Comparison of ENCODE assay signal across 7 cellular contexts in the genomic region with DNA sequence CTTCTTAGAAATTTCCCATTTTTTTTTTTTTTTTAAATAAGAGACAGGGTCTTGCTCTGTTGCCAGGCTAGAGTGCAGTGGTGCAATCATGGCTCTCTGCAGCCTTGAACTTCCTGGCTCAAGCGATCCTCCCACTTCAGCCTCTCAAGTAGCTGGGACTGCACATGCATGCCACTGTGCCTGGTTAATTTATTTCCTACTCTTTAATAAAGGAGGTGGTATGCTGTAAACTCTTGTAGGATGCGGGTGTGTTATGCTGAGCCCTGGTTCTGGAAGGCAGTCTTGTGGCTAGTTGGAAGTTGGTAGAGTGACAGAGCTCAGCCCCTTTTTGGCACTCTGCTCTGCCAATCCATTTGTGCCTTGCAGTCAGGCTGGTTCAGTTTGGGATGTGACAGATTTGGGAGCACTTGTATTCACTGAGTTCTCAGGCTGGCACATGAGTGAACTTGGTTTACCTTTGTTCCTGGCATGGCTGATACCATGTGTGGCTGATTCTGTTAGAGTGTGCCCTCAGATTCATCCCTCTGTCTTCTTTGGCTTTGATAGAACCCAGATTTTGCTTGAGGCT. TPM values are rescaled to one million over a fixed set of nuclear protein-coding genes. Genes with fewer than 3 reads are reported as not detected.
DNase-seq lines count a peak whose midpoint lies in the region; ATAC-seq and TF ChIP-seq lines count a peak whose summit lies in the region.
"Not testable (repeated sequence)": the region's sequence is repeated elsewhere in the genome, so short reads cannot be mapped to it uniquely, and the experiment has no call there.

No MANE protein-coding gene starts in this region.

- not testable (repeated sequence) for H3K79me1 ChIP-seq in IMR-90 (ENCODE audit: low read depth in 1 of 2, low read length in 2 of 2)

- peak overlapping the region; percentile 89; the same call in 1 of the 2 replicates for H4K5ac ChIP-seq in IMR-90 (ENCODE audit: low read depth, low read length)

- intact Hi-C loops in IMR-90 (cut with micrococcal nuclease); OCI-LY7 (cut with micrococcal nuclease; ENCODE audit: unreplicated experiment); Right ventricle myocardium inferior (cut with DNase I): not testable (repeated sequence)

- peak overlapping the region; percentile 58; the same call in 1 of the 2 replicates for H2AK5ac ChIP-seq in IMR-90 (ENCODE audit: low read depth, low read length)

- H3K4me2 ChIP-seq in IMR-90 (ENCODE audit: low read depth, low read length), result not testable (repeated sequence)
- 0 out of 2 replicates have a peak overlapping the region, but pooled peaks have one; percentile 32 for H3K4me2 ChIP-seq in OCI-LY7 (ENCODE audit: low read length)

- BruUV-seq in IMR-90 (replicated peaks; lab: Mats Ljungman, UMichigan); OCI-LY7 (replicated peaks; lab: Mats Ljungman, UMichigan): not testable (repeated sequence)

- not testable (repeated sequence) for TF ChIP-seq RAD21 in IMR-90 (IDR thresholded peaks at IDR 0.05; ENCODE audit: low read length)

- not testable (repeated sequence) for H3K4me1 Mint-ChIP-seq in mesothelial cell of epicardium
- H3K4me1 Mint-ChIP-seq in stimulated activated naive B cell treated with anti-CD40 and anti-IgM and Interleukin-4, amounts not matched to agents 10 μg/mL and 1 μg/mL and 100 μg/mL, for 72 hours, result peaks cover 20 to 51% of the 10 kb centered on the region in 2 donors

- WGBS in IMR-90 (ENCODE audit: extremely low coverage in 2 of 2, insufficient read length in 1 of 2), 2 experiments, result no CpG with 5 or more reads among the region's 2 CpGs

- DNase-seq in IMR-90; OCI-LY7 (ENCODE audit: low spot score); Right ventricle myocardium inferior (ENCODE audit: missing footprints); mesothelial cell of epicardium (ENCODE audit: low spot score in 2 of 2, unreplicated experiment in 2 of 2); stimulated activated naive B cell treated with anti-CD40 and anti-IgM and Interleukin-4, amounts not matched to agents 10 μg/mL and 1 μg/mL and 100 μg/mL, for 72 hours: not testable (repeated sequence)
- peak; percentile 10 to 68 for DNase-seq in cerebellar nuclear complex (lab: John Stamatoyannopoulos, UW)
- DNase-seq in right atrium auricular region (ENCODE audit: low spot score), result peak; percentile 61

- not testable (repeated sequence) for H2AK9ac ChIP-seq in IMR-90 (replicated peaks; ENCODE audit: low read depth, low read length, poor library complexity)

- H3K9me3 Mint-ChIP-seq in mesothelial cell of epicardium; stimulated activated naive B cell treated with anti-CD40 and anti-IgM and Interleukin-4, amounts not matched to agents 10 μg/mL and 1 μg/mL and 100 μg/mL, for 72 hours: not testable (repeated sequence)

- not testable (repeated sequence) for H3K9me3 ChIP-seq in IMR-90 (ENCODE audit: control insufficient read depth, insufficient read depth, low read length); OCI-LY7 (ENCODE audit: low read length); right atrium auricular region

- H3K27ac ChIP-seq in IMR-90 (ENCODE audit: insufficient read depth, low read length) (peak overlapping the region; percentile 14; the same call in 1 of the 2 replicates), OCI-LY7 (ENCODE audit: low read depth, low read length, poor library complexity, severe bottlenecking) (peak overlapping the region; percentile 87)
- H3K27ac ChIP-seq in right atrium auricular region, result not testable (repeated sequence)

- H3K27ac Mint-ChIP-seq in mesothelial cell of epicardium, result peak overlapping the region; percentile 59
- peak overlapping the region; percentile 73 for H3K27ac Mint-ChIP-seq in stimulated activated naive B cell treated with anti-CD40 and anti-IgM and Interleukin-4, amounts not matched to agents 10 μg/mL and 1 μg/mL and 100 μg/mL, for 72 hours

- H3K9me1 ChIP-seq in IMR-90 (ENCODE audit: insufficient read depth, low read length), result not testable (repeated sequence)

- not testable (repeated sequence) for H3K4me3 Mint-ChIP-seq in mesothelial cell of epicardium; stimulated activated naive B cell treated with anti-CD40 and anti-IgM and Interleukin-4, amounts not matched to agents 10 μg/mL and 1 μg/mL and 100 μg/mL, for 72 hours

- not testable (repeated sequence) for H3K27me3 Mint-ChIP-seq in mesothelial cell of epicardium (ENCODE audit: low read depth); stimulated activated naive B cell treated with anti-CD40 and anti-IgM and Interleukin-4, amounts not matched to agents 10 μg/mL and 1 μg/mL and 100 μg/mL, for 72 hours

- H3K9me2 ChIP-seq in OCI-LY7 (ENCODE audit: insufficient read depth, low read length), result not testable (repeated sequence)

- peak overlapping the region; percentile 75; the same call in 1 of the 2 replicates for H3K4ac ChIP-seq in IMR-90 (ENCODE audit: low read depth, low read length)

- peak overlapping the region; percentile 84 for H3K18ac ChIP-seq in IMR-90 (ENCODE audit: low read depth, low read length)

- TF ChIP-seq POLR2A in IMR-90 (IDR thresholded peaks at IDR 0.05; ENCODE audit: low read depth, low read length), result not testable (repeated sequence)

- not testable (repeated sequence) for H3K4me3 ChIP-seq in IMR-90 (ENCODE audit: insufficient read depth, low read depth, low read length); OCI-LY7 (ENCODE audit: low read depth, low read length, poor library complexity, severe bottlenecking); right atrium auricular region

- H2BK20ac ChIP-seq in IMR-90 (ENCODE audit: low read depth, low read length), result peak overlapping the region; percentile 76; the same call in 1 of the 2 replicates

- not testable (repeated sequence) for H2AFZ ChIP-seq in IMR-90 (replicated peaks; ENCODE audit: low read length, poor library complexity); OCI-LY7 (ENCODE audit: low read length)

- peak overlapping the region in 1 of 2 experiments; percentile 10; a peak in 1 of 4 replicates for H4K8ac ChIP-seq in IMR-90 (ENCODE audit: low read depth in 2 of 2, low read length in 2 of 2)

- H3K14ac ChIP-seq in IMR-90 (replicated peaks; ENCODE audit: low read depth, low read length), result peak overlapping the region; percentile 76; the same call in 1 of the 2 replicates

- ATAC-seq in IMR-90 (ENCODE audit: low read depth), result not testable (repeated sequence)
- peak; percentile 73 for ATAC-seq in Right ventricle myocardium inferior
- peak in 1 of 2 donors; percentile 0 for ATAC-seq in stimulated activated naive B cell treated with anti-CD40 and anti-IgM and Interleukin-4, amounts not matched to agents 10 μg/mL and 1 μg/mL and 100 μg/mL, for 72 hours (replicated peaks)

- H3K56ac ChIP-seq in IMR-90 (ENCODE audit: extremely low read depth, insufficient read depth, low read length), result not testable (repeated sequence)

- peak overlapping the region; percentile 68; the same call in 1 of the 2 replicates for H4K91ac ChIP-seq in IMR-90 (ENCODE audit: insufficient read depth, low read depth, low read length)

- not testable (repeated sequence) for H4K20me1 ChIP-seq in IMR-90 (ENCODE audit: insufficient read depth, low read length); OCI-LY7 (ENCODE audit: insufficient read depth, low read length)

- not testable (repeated sequence) for H3K4me1 ChIP-seq in IMR-90 (ENCODE audit: control insufficient read depth, insufficient read depth, low read length); right atrium auricular region
- peaks cover 49% of the 10 kb centered on the region for H3K4me1 ChIP-seq in OCI-LY7 (ENCODE audit: insufficient read depth, low read length, poor library complexity, severe bottlenecking)

- not testable (repeated sequence) for H3K9ac ChIP-seq in IMR-90 (ENCODE audit: low read depth, low read length)

- not testable (repeated sequence) for TF ChIP-seq CTCF in IMR-90 (conservative IDR thresholded peaks at IDR 0.05; ENCODE audit: low read depth, low read length); OCI-LY7 (conservative IDR thresholded peaks at IDR 0.05; ENCODE audit: low read length); right atrium auricular region (IDR thresholded peaks at IDR 0.05); mesothelial cell of epicardium (IDR thresholded peaks at IDR 0.05; ENCODE audit: unreplicated experiment)

- H2BK120ac ChIP-seq in IMR-90 (ENCODE audit: low read depth, low read length), result peak overlapping the region; percentile 79; the same call in 1 of the 2 replicates

- dilution Hi-C loops in IMR-90 (cut with HindIII; ENCODE audit: low sequenced_read_pairs, unreplicated experiment), result not testable (repeated sequence)

- H3K23ac ChIP-seq in IMR-90 (ENCODE audit: low read depth, low read length), result not testable (repeated sequence)

- H3K27me3 ChIP-seq in IMR-90 (ENCODE audit: control insufficient read depth, insufficient read depth, low read length); right atrium auricular region: not testable (repeated sequence)

- not testable (repeated sequence) for H2BK15ac ChIP-seq in IMR-90 (ENCODE audit: low read depth, low read length)

- not testable (repeated sequence) for H3K36me3 Mint-ChIP-seq in mesothelial cell of epicardium; stimulated activated naive B cell treated with anti-CD40 and anti-IgM and Interleukin-4, amounts not matched to agents 10 μg/mL and 1 μg/mL and 100 μg/mL, for 72 hours

- H2BK5ac ChIP-seq in IMR-90 (ENCODE audit: low read depth, low read length, poor library complexity, severe bottlenecking), result not testable (repeated sequence)

- CTCF ChIA-PET in IMR-90 (lab: Yijun Ruan, JAX); OCI-LY7 (lab: Charles Lee; ENCODE audit: unreplicated experiment): not testable (repeated sequence)

- not testable (repeated sequence) for H3K36me3 ChIP-seq in IMR-90 (ENCODE audit: control insufficient read depth, insufficient read depth, low read length); OCI-LY7 (ENCODE audit: insufficient read depth, low read length); right atrium auricular region

- H3K79me2 ChIP-seq in OCI-LY7 (ENCODE audit: insufficient read depth, low read depth, low read length), result not testable (repeated sequence)

- POLR2A ChIA-PET in IMR-90 (lab: Charles Lee; ENCODE audit: unreplicated experiment), result not testable (repeated sequence)
- POLR2A ChIA-PET in OCI-LY7 (lab: Charles Lee), result interaction anchor here (0.7 to 1.0 kb wide), 2 partner anchors 8 to 12 kb away, joined by 3 read pairs; no protein-coding TSS in a partner anchor

- in situ Hi-C loops in IMR-90 (cut with MboI; ENCODE audit: low sequenced_read_pairs), result not testable (repeated sequence)

RNA-seq across cellular contexts. Expression of gene NPIPB11, which starts 58.3 kb away (rescaled TPM):
- total RNA-seq in IMR-90 (2012; rRNA removed), result under 0.01 TPM in 2 replicates
- polyA plus RNA-seq in IMR-90 (2012; rRNA removed), result 1.8 and 2.1 TPM in 2 replicates
- polyA plus RNA-seq in IMR-90 (2012; cell fraction: cytosol; rRNA removed), result 0.37 and 0.66 TPM in 2 replicates
- 14.8 and 19.7 TPM in 2 replicates for polyA plus RNA-seq in IMR-90 (2012; cell fraction: nucleus; rRNA removed; ENCODE audit: low replicate concordance)
- total RNA-seq in OCI-LY7 (2014; rRNA removed; shearing (Covaris generic)), result 0.60 and 1.8 TPM in 2 replicates
- 0.70 and 1.8 TPM in 2 replicates for total RNA-seq in OCI-LY7 (2022)
- total RNA-seq in Right ventricle myocardium inferior, result 0.38 TPM
- under 1 TPM; 0.15 to 0.39 TPM for total RNA-seq in right atrium auricular region
- 2.8 to 2.9 TPM (median 2.8 TPM) in 3 replicates for total RNA-seq in mesothelial cell of epicardium
